ENCODE assay signal across 10 cellular contexts in genomic region chr12:6627598-6627997, GRCh38. TPM values are rescaled to one million over a fixed set of nuclear protein-coding genes. Genes with fewer than 3 reads are reported as not detected.
DNase-seq lines count a peak whose midpoint lies in the region; ATAC-seq and TF ChIP-seq lines count a peak whose summit lies in the region.
"Had no signal": no experiment of that assay in that cellular context is flagged by ENCODE, and none has a peak within 500 bp of the region (broad histone marks: within the 10 kb centered on the region; RNA-seq: fewer than 3 reads in every experiment).

No MANE protein-coding gene starts in this region.

- H3F3A ChIP-seq in GM23338 (replicated peaks; ENCODE audit: low read depth): 0 out of 2 replicates have a peak, but pooled peaks cover 3% of the 10 kb centered on the region

- H3K36me3 Mint-ChIP-seq in GM23338 (ENCODE audit: low read depth): no peaks in the 10 kb centered on the region
- no peaks in the 10 kb centered on the region for H3K36me3 Mint-ChIP-seq in T-helper 17 cell (ENCODE audit: low read depth)
- peaks cover 18% of the 10 kb centered on the region for H3K36me3 Mint-ChIP-seq in central memory CD8-positive, alpha-beta T cell (ENCODE audit: insufficient read depth)

- H3K27ac Mint-ChIP-seq in GM23338: no peak overlapping the region
- peak overlapping the region; percentile 95 for H3K27ac Mint-ChIP-seq in T-helper 17 cell
- H3K27ac Mint-ChIP-seq in central memory CD8-positive, alpha-beta T cell (ENCODE audit: low read depth): peak overlapping the region; percentile 83

- H3K4me2 ChIP-seq in GM23338: no peak overlapping the region

- peaks cover 12% of the 10 kb centered on the region for H3K27me3 Mint-ChIP-seq in GM23338 (ENCODE audit: insufficient read depth, low read depth, poor library complexity)
- no peaks in the 10 kb centered on the region for H3K27me3 Mint-ChIP-seq in T-helper 17 cell
- H3K27me3 Mint-ChIP-seq in central memory CD8-positive, alpha-beta T cell: no peaks in the 10 kb centered on the region

- DNase-seq in CD1c-positive myeloid dendritic cell (ENCODE audit: extremely low spot score) (peak; percentile 40), GM23338 (ENCODE audit: low spot score) (no peak), T-helper 17 cell (peak in 1 of 3 donors; percentile 39), kidney tubule cell (ENCODE audit: low spot score) (no peak), cerebellar nuclear complex (lab: John Stamatoyannopoulos, UW) (no peak)
- DNase-seq in central memory CD8-positive, alpha-beta T cell (ENCODE audit: low spot score in 2 of 2): no peak
- no peak for DNase-seq in stimulated activated CD4-positive, alpha-beta T cell treated with anti-CD3 and anti-CD28 coated beads, Interleukin-12 subunit alpha, Interleukin-12 subunit beta, amount 100 ng/mL, for 4 hours
- DNase-seq: stimulated activated CD4-positive, alpha-beta T cell treated with anti-CD3 and anti-CD28 coated beads, Interleukin-15, amount 100 ng/mL, for 24 hours; thyroid gland had no signal

- H3K4me3 ChIP-seq in GM23338: no peak overlapping the region
- H3K4me3 ChIP-seq: thyroid gland had no signal

- no peak overlapping the region for H2AFZ ChIP-seq in GM23338

- no peaks in the 10 kb centered on the region for H3K9me3 Mint-ChIP-seq in GM23338
- H3K9me3 Mint-ChIP-seq in central memory CD8-positive, alpha-beta T cell: no peaks in the 10 kb centered on the region

- H3K36me3 ChIP-seq in GM23338 (ENCODE audit: insufficient read depth): no peaks in the 10 kb centered on the region
- H3K36me3 ChIP-seq: thyroid gland had no signal

- no peak overlapping the region for H3K27ac ChIP-seq in GM23338 (ENCODE audit: low read depth)
- H3K27ac ChIP-seq: thyroid gland had no signal

- no peaks in the 10 kb centered on the region for H3K9me2 ChIP-seq in GM23338 (ENCODE audit: insufficient read depth)

- no peak for TF ChIP-seq CTCF in GM23338 (conservative IDR thresholded peaks at IDR 0.05; ENCODE audit: low read depth in 2 of 2)

- ATAC-seq in GM23338: peak; percentile 71
- peak; percentile 87 for ATAC-seq in T-helper 17 cell
- ATAC-seq in central memory CD8-positive, alpha-beta T cell (replicated peaks; ENCODE audit: extremely low read depth, poor library complexity, severe bottlenecking): peak; percentile 65
- ATAC-seq in GM19324 (IDR thresholded peaks at IDR 0.05; ENCODE audit: low FRiP score, unreplicated experiment): no peak

- no peaks in the 10 kb centered on the region for H3K9me3 ChIP-seq in T-helper 17 cell (ENCODE audit: control insufficient read depth, low read length, poor library complexity, severe bottlenecking)
- H3K9me3 ChIP-seq: thyroid gland had no signal

- H3K4me3 Mint-ChIP-seq in GM23338: no peak overlapping the region
- H3K4me3 Mint-ChIP-seq in T-helper 17 cell: peak overlapping the region; percentile 93
- H3K4me3 Mint-ChIP-seq in central memory CD8-positive, alpha-beta T cell: peak overlapping the region; percentile 79

- no peaks in the 10 kb centered on the region for H3K4me1 ChIP-seq in GM23338 (ENCODE audit: insufficient read depth)

- H3K79me2 ChIP-seq in GM23338 (replicated peaks; ENCODE audit: insufficient read depth): no peaks in the 10 kb centered on the region

- H3K27me3 ChIP-seq in GM23338 (ENCODE audit: insufficient read depth): no peaks in the 10 kb centered on the region
- H3K27me3 ChIP-seq: thyroid gland had no signal

- peaks cover 11% of the 10 kb centered on the region for H3K4me1 Mint-ChIP-seq in GM23338
- peaks cover 27% of the 10 kb centered on the region for H3K4me1 Mint-ChIP-seq in T-helper 17 cell
- peaks cover 41% of the 10 kb centered on the region for H3K4me1 Mint-ChIP-seq in central memory CD8-positive, alpha-beta T cell

- H4K20me1 ChIP-seq in GM23338 (replicated peaks; ENCODE audit: insufficient read depth): no peaks in the 10 kb centered on the region

TF ChIP-seq in GM23338, 12 proteins besides CTCF, POLR2A, EP300 and RAD21 (continues in another document):
- TF ChIP-seq EZH2phosphoT487 (IDR thresholded peaks at IDR 0.05; ENCODE audit: unreplicated experiment): no peak
- TF ChIP-seq POLR2AphosphoS5 (IDR thresholded peaks at IDR 0.05; ENCODE audit: low read depth): no peak
- TF ChIP-seq ZNF331 (CRISPR knock-in tag; IDR thresholded peaks at IDR 0.05; ENCODE audit: low read depth): no peak
- no peak for TF ChIP-seq JUNB (IDR thresholded peaks at IDR 0.05; ENCODE audit: unreplicated experiment)
- TF ChIP-seq REST (IDR thresholded peaks at IDR 0.05; ENCODE audit: unreplicated experiment): no peak

RNA-seq across cellular contexts. Expression of gene LPAR5, which starts 8.2 kb away (rescaled TPM):
- total RNA-seq in GM23338 (2014; rRNA removed; shearing (Covaris generic)): 0.38 and 0.89 TPM in 2 replicates
- polyA plus RNA-seq in GM23338 (2016; fragmentation: Nextera tagmentation; extraction: Ambion mirVana): 0.32 and 0.38 TPM in 2 replicates
- 1 to 10 TPM; 2.9 to 8.1 TPM for total RNA-seq in T-helper 17 cell

RNA-seq across cellular contexts. Expression of gene ACRBP, which starts 19.6 kb away (rescaled TPM):
- 2.2 TPM in 1 of 2 replicates, not detected in the other for total RNA-seq in GM23338 (2014; rRNA removed; shearing (Covaris generic))
- 0.70 TPM in 1 of 2 replicates, not detected in the other for polyA plus RNA-seq in GM23338 (2016; fragmentation: Nextera tagmentation; extraction: Ambion mirVana)
- 10 to 100 TPM in 1 of 2 donors, 1 to 10 TPM in 1; 3.4 to 90.0 TPM for total RNA-seq in T-helper 17 cell

RNA-seq across cellular contexts. Expression of gene CHD4, which starts 20.4 kb away (rescaled TPM):
- total RNA-seq in GM23338 (2014; rRNA removed; shearing (Covaris generic)): 301 and 351 TPM in 2 replicates
- 317 and 370 TPM in 2 replicates for polyA plus RNA-seq in GM23338 (2016; fragmentation: Nextera tagmentation; extraction: Ambion mirVana)
- total RNA-seq in T-helper 17 cell: 100 to 1,000 TPM; 461 to 574 TPM

RNA-seq across cellular contexts. Expression of gene ING4, which starts 35.3 kb away (rescaled TPM):
- total RNA-seq in GM23338 (2014; rRNA removed; shearing (Covaris generic)): 22.0 and 27.7 TPM in 2 replicates
- polyA plus RNA-seq in GM23338 (2016; fragmentation: Nextera tagmentation; extraction: Ambion mirVana): 25.5 and 29.6 TPM in 2 replicates
- total RNA-seq in T-helper 17 cell: 10 to 100 TPM; 28.1 to 29.3 TPM

RNA-seq across cellular contexts. Expression of gene NOP2, which starts 59.5 kb away (rescaled TPM):
- total RNA-seq in GM23338 (2014; rRNA removed; shearing (Covaris generic)): 67.2 and 67.9 TPM in 2 replicates
- 63.3 and 63.4 TPM in 2 replicates for polyA plus RNA-seq in GM23338 (2016; fragmentation: Nextera tagmentation; extraction: Ambion mirVana)
- total RNA-seq in T-helper 17 cell: 100 to 1,000 TPM in 1 of 2 donors, 10 to 100 TPM in 1; 90.0 to 122 TPM
